In the genomic region with DNA sequence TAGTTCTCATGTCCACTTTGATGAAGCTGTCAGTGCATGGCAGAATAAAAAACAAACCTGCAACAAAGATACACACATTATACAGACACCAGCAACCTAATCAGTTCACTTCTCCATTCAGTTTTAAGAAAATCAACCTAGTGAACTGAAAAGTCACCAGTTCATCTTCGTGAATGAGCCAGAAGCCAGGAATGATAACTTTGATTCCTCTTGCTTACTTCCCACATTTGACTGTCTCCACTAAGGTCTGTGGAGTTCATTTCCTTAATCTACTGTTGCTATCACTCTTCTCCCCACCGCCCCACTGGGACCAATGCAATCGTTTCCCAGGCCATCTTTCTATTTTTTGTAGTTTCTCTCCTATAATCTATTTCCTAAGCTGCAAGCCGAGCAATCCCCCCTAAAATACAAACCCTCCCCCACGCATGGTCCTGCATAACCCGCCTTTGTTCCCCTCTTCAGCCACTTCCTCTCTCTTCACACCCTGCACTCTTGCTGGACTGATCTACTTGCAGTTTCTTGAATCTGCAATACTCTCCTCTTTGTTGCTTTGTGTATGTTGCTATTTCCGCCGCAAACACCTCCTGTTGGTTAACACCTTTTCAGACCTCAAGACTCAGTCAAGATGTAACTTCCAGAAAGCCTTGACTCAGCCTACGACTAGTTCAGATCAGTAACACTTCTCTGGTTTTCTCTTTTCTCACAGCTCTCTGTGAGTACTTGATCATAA, we compare ENCODE assay signal across 8 cellular contexts. TPM values are rescaled to one million over a fixed set of nuclear protein-coding genes. Genes with fewer than 3 reads are reported as not detected.
DNase-seq lines count a peak whose midpoint lies in the region; ATAC-seq and TF ChIP-seq lines count a peak whose summit lies in the region.

No MANE protein-coding gene starts in this region.

- no peak for TF ChIP-seq CTCF in heart right ventricle (IDR thresholded peaks at IDR 0.05)

- 46 to 52% methylated on average over 9 of the region's 9 CpGs for WGBS in heart right ventricle, 2 donors

- H3K27ac ChIP-seq in heart right ventricle, result peak overlapping the region; percentile 66 to 99 (median 90)

- no peaks in the 10 kb centered on the region for H3K9me3 ChIP-seq in heart right ventricle

- intact Hi-C loops in heart right ventricle (cut with DNase I), result loop anchor here in 1 of 10 donors (2.0 kb wide), 1 partner anchor 15 kb away; no protein-coding TSS in a partner anchor

- H3K27me3 ChIP-seq in heart right ventricle, result no peaks in the 10 kb centered on the region

- peak overlapping the region in 1 of 10 donors; percentile 11 for H3K4me3 ChIP-seq in heart right ventricle

- peaks cover 0 to 84% (median 37%) of the 10 kb centered on the region in 9 donors for H3K36me3 ChIP-seq in heart right ventricle

- peak; percentile 21 for DNase-seq in T-helper 22 cell (ENCODE audit: low read depth)
- DNase-seq in heart right ventricle, result no peak
- DNase-seq in stimulated activated CD8-positive, alpha-beta memory T cell treated with anti-CD3 and anti-CD28 coated beads, Interleukin-7, amount 100 ng/mL, for 4 hours (ENCODE audit: low read depth in 2 of 2), result peak; percentile 48 to 60
- no peak for DNase-seq in superior temporal gyrus (ENCODE audit: extremely low spot score)
- no peak for DNase-seq in NCI-H2107 treated with DMSO at 0.1 percent for 48 hours (lab: John Stamatoyannopoulos, UW; ENCODE audit: unreplicated experiment)

- peaks cover 16 to 100% (median 96%) of the 10 kb centered on the region in 9 donors for H3K4me1 ChIP-seq in heart right ventricle

- ATAC-seq in GM18870 (IDR thresholded peaks at IDR 0.05; ENCODE audit: unreplicated experiment) (peak; percentile 96), HG02798 (IDR thresholded peaks at IDR 0.05; ENCODE audit: poor library complexity, unreplicated experiment) (peak; percentile 99), heart right ventricle (peak in 7 of 8 donors; percentile 10 to 48 (median 16)), GM18868 (IDR thresholded peaks at IDR 0.05; ENCODE audit: unreplicated experiment) (no peak)

RNA-seq across cellular contexts. Expression of a gene that starts 16.6 kb away (rescaled TPM):
- total RNA-seq in heart right ventricle, result 100 to 1,000 TPM; 104 to 389 (median 181) TPM
- polyA plus RNA-seq in heart right ventricle, result 100 to 1,000 TPM; 146 to 203 TPM

Comparison
In these comparisons a context has a peak if more than half of its experiments do, and no peak if none do; other contexts are left out.
1. DNase-seq: peak in T-helper 22 cell (single experiment) and stimulated activated CD8-positive, alpha-beta memory T cell treated with anti-CD3 and anti-CD28 coated beads, Interleukin-7, amount 100 ng/mL, for 4 hours (2 of 2); none in heart right ventricle (0 of 2), superior temporal gyrus (single experiment) and NCI-H2107 treated with DMSO at 0.1 percent for 48 hours (single experiment).